In the genomic region with DNA sequence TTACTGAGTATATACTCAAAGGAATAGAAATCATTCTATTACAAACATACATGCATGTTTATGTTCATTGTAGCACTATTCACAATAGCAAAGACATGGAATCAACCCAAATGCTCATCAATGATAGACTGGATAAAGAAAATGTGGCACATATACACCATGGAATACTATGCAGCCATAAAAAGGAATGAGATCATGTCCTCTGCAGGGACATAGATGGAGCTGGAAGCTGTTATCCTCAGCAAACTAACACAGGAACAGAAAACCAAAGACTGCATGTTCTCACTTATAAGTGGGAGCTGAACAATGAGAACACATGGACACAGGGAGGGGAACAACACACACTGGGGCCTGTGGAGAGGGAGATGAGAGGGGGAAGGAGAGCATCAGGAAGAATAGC, we compare ENCODE assay signal across 5 cellular contexts. TPM values are rescaled to one million over a fixed set of nuclear protein-coding genes. Genes with fewer than 3 reads are reported as not detected.
DNase-seq lines count a peak whose midpoint lies in the region; ATAC-seq and TF ChIP-seq lines count a peak whose summit lies in the region.
"Not testable (repeated sequence)": the region's sequence is repeated elsewhere in the genome, so short reads cannot be mapped to it uniquely, and the experiment has no call there.

No MANE protein-coding gene starts in this region.

- H3K27me3 ChIP-seq in WERI-Rb-1 (ENCODE audit: insufficient read depth, low read depth, severe bottlenecking); gastrocnemius medialis: not testable (repeated sequence)

- TF ChIP-seq CTCF in WERI-Rb-1 (IDR thresholded peaks at IDR 0.05; ENCODE audit: low read depth, low read length); brain (conservative IDR thresholded peaks at IDR 0.05); nephron (IDR thresholded peaks at IDR 0.05; ENCODE audit: unreplicated experiment in 3 of 3); gastrocnemius medialis (IDR thresholded peaks at IDR 0.05 in 4 of 5, conservative IDR thresholded peaks at IDR 0.05 in 1 of 5); type B pancreatic cell (conservative IDR thresholded peaks at IDR 0.05): not testable (repeated sequence)

- TF ChIP-seq POLR2A in gastrocnemius medialis (IDR thresholded peaks at IDR 0.05): not testable (repeated sequence)

- not testable (repeated sequence) for H3K36me3 ChIP-seq in WERI-Rb-1, gastrocnemius medialis

- H3K9me3 Mint-ChIP-seq in brain, nephron, type B pancreatic cell: not testable (repeated sequence)

- not testable (repeated sequence) for DNase-seq in WERI-Rb-1; gastrocnemius medialis; type B pancreatic cell (ENCODE audit: extremely low spot score, unreplicated experiment)

- H3K27ac ChIP-seq in WERI-Rb-1 (peak overlapping the region; percentile 92), gastrocnemius medialis (peak overlapping the region; percentile 91 to 98 (median 93))

- peaks cover 44 to 52% of the 10 kb centered on the region in 2 donors for H3K4me1 ChIP-seq in gastrocnemius medialis

- not testable (repeated sequence) for ATAC-seq in gastrocnemius medialis

- H3K36me3 Mint-ChIP-seq in brain; nephron (ENCODE audit: low read depth); type B pancreatic cell: not testable (repeated sequence)

- not testable (repeated sequence) for H3K4me3 Mint-ChIP-seq in brain, nephron, type B pancreatic cell

- not testable (repeated sequence) for H3K27me3 Mint-ChIP-seq in brain, type B pancreatic cell
- peaks cover 12% of the 10 kb centered on the region for H3K27me3 Mint-ChIP-seq in nephron (ENCODE audit: low read depth)

- in situ Hi-C loops in gastrocnemius medialis (cut with MboI; ENCODE audit: low sequenced_read_pairs in 4 of 4): not testable (repeated sequence)

- not testable (repeated sequence) for H3K4me3 ChIP-seq in WERI-Rb-1 (ENCODE audit: low read depth, low read length); gastrocnemius medialis

- H3K9me3 ChIP-seq in WERI-Rb-1 (ENCODE audit: severe bottlenecking); gastrocnemius medialis: not testable (repeated sequence)

- peaks cover 48% of the 10 kb centered on the region for H3K4me1 Mint-ChIP-seq in brain
- peaks cover 58% of the 10 kb centered on the region for H3K4me1 Mint-ChIP-seq in nephron
- H3K4me1 Mint-ChIP-seq in type B pancreatic cell (ENCODE audit: unreplicated experiment): not testable (repeated sequence)

- H3K27ac Mint-ChIP-seq in brain: peak overlapping the region; percentile 20 to 60 (median 50)
- H3K27ac Mint-ChIP-seq in nephron: peak overlapping the region in 2 of 3 experiments; percentile 23 to 64
- H3K27ac Mint-ChIP-seq in type B pancreatic cell: peak overlapping the region; percentile 8

- intact Hi-C loops in gastrocnemius medialis (cut with DNase I; ENCODE audit: low total_unique reads): loop anchor here (2.0 kb wide), 1 partner anchor 25 kb away; a partner anchor contains a TSS

RNA-seq across cellular contexts. Expression of a gene that starts 26.1 kb away (rescaled TPM):
- 51.0 TPM for polyA plus RNA-seq in brain (ENCODE audit: insufficient read depth, low read depth, low replicate concordance)
- 10 to 100 TPM; 81.5 to 90.9 (median 83.2) TPM for total RNA-seq in gastrocnemius medialis
- 59.0 and 83.6 TPM in 2 replicates for total RNA-seq in type B pancreatic cell (ENCODE audit: low replicate concordance)
